9 cellular contexts compared by ENCODE assay signal in genomic region chr14:24139272-24139934, GRCh38. TPM values are rescaled to one million over a fixed set of nuclear protein-coding genes. Genes with fewer than 3 reads are reported as not detected.
DNase-seq lines count a peak whose midpoint lies in the region; ATAC-seq and TF ChIP-seq lines count a peak whose summit lies in the region.
"Had no signal": no experiment of that assay in that cellular context is flagged by ENCODE, and none has a peak within 500 bp of the region (broad histone marks: within the 10 kb centered on the region; RNA-seq: fewer than 3 reads in every experiment).

No MANE protein-coding gene starts in this region.

- CTCF ChIA-PET in HEK293T (lab: Yijun Ruan, JAX), result interaction anchor here (1.9 to 2.6 kb wide), 2 partner anchors 21 to 31 kb away, joined by 6 read pairs; partner anchors contain the start of gene IRF9

- no peaks in the 10 kb centered on the region for H3K9me3 ChIP-seq in gastrocnemius medialis

- H3K4me1 ChIP-seq in gastrocnemius medialis, result peaks cover 35 to 51% of the 10 kb centered on the region in 2 donors

- H3K36me3 ChIP-seq in gastrocnemius medialis, result peaks cover 0 to 27% of the 10 kb centered on the region in 2 donors

- peak; percentile 12 for DNase-seq in DMS153 (lab: John Stamatoyannopoulos, UW)
- no peak for DNase-seq in DMS153 treated with DMSO at 0.1 percent for 48 hours (lab: John Stamatoyannopoulos, UW; ENCODE audit: unreplicated experiment)
- no peak for DNase-seq in NB4 (ENCODE audit: low read depth)
- DNase-seq in dorsolateral prefrontal cortex, result no peak
- DNase-seq in gastrocnemius medialis, result no peak
- no peak for DNase-seq in HEK293T (ENCODE audit: extremely low spot score)
- no peak for DNase-seq in cerebellum (ENCODE audit: low spot score)
- no peak for DNase-seq in erythroblast (lab: John Stamatoyannopoulos, UW)
- DNase-seq: NCI-H1694 treated with DMSO at 0.1 percent for 48 hours had no signal

- H3K27ac ChIP-seq in dorsolateral prefrontal cortex (peak overlapping the region in 18 of 59 donors; percentile 2 to 97 (median 90)), gastrocnemius medialis (peak overlapping the region; percentile 95 to 99 (median 98))

- no peaks in the 10 kb centered on the region for H3K27me3 ChIP-seq in dorsolateral prefrontal cortex
- H3K27me3 ChIP-seq in gastrocnemius medialis, result no peaks in the 10 kb centered on the region

- H3K4me3 ChIP-seq in NB4 (ENCODE audit: low read depth, low read length) (peak overlapping the region; percentile 86), dorsolateral prefrontal cortex (peak overlapping the region in 56 of 59 donors; percentile 68 to 98 (median 88)), gastrocnemius medialis (peak overlapping the region in 1 of 4 donors; percentile 75)

- POLR2A ChIA-PET in HEK293T (lab: Yijun Ruan, JAX), result interaction anchor here (1.1 to 4.0 kb wide), 8 partner anchors 8 to 87 kb away, joined by 3 to 34 read pairs (median 12); partner anchors contain the start of genes CARMIL3, CHMP4A, DCAF11 and IRF9

- in situ Hi-C loops in gastrocnemius medialis (cut with MboI; ENCODE audit: low sequenced_read_pairs in 4 of 4), result loop anchor here in 1 of 4 donors (25.0 kb wide), 1 partner anchor 827 kb away; the partner anchor contains the start of genes BCL2L2, PABPN1 and PPP1R3E

- no peak for ATAC-seq in gastrocnemius medialis

- TF ChIP-seq CTCF in NB4 (IDR thresholded peaks at IDR 0.05; ENCODE audit: low read depth, low read length) (no peak), dorsolateral prefrontal cortex (IDR thresholded peaks at IDR 0.05 in 54 of 56, conservative IDR thresholded peaks at IDR 0.05 in 2 of 56; ENCODE audit: low read depth in 1 of 56, partially characterized antibody in 56 of 56) (no peak), gastrocnemius medialis (IDR thresholded peaks at IDR 0.05 in 4 of 5, conservative IDR thresholded peaks at IDR 0.05 in 1 of 5) (no peak)

- TF ChIP-seq POLR2A in NB4 (IDR thresholded peaks at IDR 0.05; ENCODE audit: extremely low read depth, insufficient read length) (no peak), gastrocnemius medialis (IDR thresholded peaks at IDR 0.05) (no peak), erythroblast (IDR thresholded peaks at IDR 0.05; ENCODE audit: low read length) (no peak)

- intact Hi-C loops in dorsolateral prefrontal cortex (cut with DNase I), result loop anchor here in 1 of 2 donors (5.0 kb wide), 1 partner anchor 93 kb away; the partner anchor contains the start of genes GMPR2 and NEDD8
- intact Hi-C loops in gastrocnemius medialis (cut with DNase I; ENCODE audit: low total_unique reads), result no loop called here

TF ChIP-seq in HEK293T, 16 proteins besides CTCF, POLR2A, EP300 and RAD21:
- TF ChIP-seq HDGF (IDR thresholded peaks at IDR 0.05; ENCODE audit: borderline replicate concordance), result no peak
- TF ChIP-seq SP1 (IDR thresholded peaks at IDR 0.05), result no peak
- no peak for TF ChIP-seq TARDBP (IDR thresholded peaks at IDR 0.05)
- TF ChIP-seq BHLHE40 (IDR thresholded peaks at IDR 0.05; ENCODE audit: borderline replicate concordance), result no peak
- TF ChIP-seq FOXM1 (IDR thresholded peaks at IDR 0.05; ENCODE audit: borderline replicate concordance), result no peak
- TF ChIP-seq ARNT (IDR thresholded peaks at IDR 0.05), result no peak

RNA-seq across cellular contexts. Expression of gene EMC9, which starts 2.0 kb away (rescaled TPM):
- total RNA-seq in dorsolateral prefrontal cortex (10 to 100 TPM; 11.7 to 41.5 (median 24.6) TPM), gastrocnemius medialis (10 to 100 TPM; 13.6 to 18.8 (median 16.3) TPM), cerebellum (10.6 TPM)

RNA-seq across cellular contexts. Expression of gene PSME1, which starts 3.4 kb away (rescaled TPM):
- total RNA-seq in dorsolateral prefrontal cortex (10 to 100 TPM; 36.4 to 74.9 (median 51.1) TPM), gastrocnemius medialis (100 to 1,000 TPM in 2 of 4 donors, 10 to 100 TPM in 2; 63.3 to 158 (median 87.5) TPM), cerebellum (19.6 TPM)

RNA-seq across cellular contexts. Expression of gene PSME2, which starts 7.0 kb away (rescaled TPM):
- total RNA-seq in dorsolateral prefrontal cortex (10 to 100 TPM; 34.3 to 88.4 (median 49.8) TPM), gastrocnemius medialis (10 to 100 TPM; 13.7 to 53.2 (median 21.5) TPM), cerebellum (25.9 TPM)

RNA-seq across cellular contexts. Expression of gene RNF31, which starts 7.9 kb away (rescaled TPM):
- total RNA-seq in dorsolateral prefrontal cortex (10 to 100 TPM; 30.4 to 89.6 (median 50.6) TPM), gastrocnemius medialis (100 to 1,000 TPM in 1 of 4 donors, 10 to 100 TPM in 3; 63.3 to 140 (median 82.4) TPM), cerebellum (28.6 TPM)

RNA-seq across cellular contexts. Expression of gene FITM1, which starts 8.9 kb away (rescaled TPM):
- total RNA-seq in dorsolateral prefrontal cortex, result 1 to 10 TPM in 41 of 120 experiments, under 1 TPM in 36, not detected in 43; 0.35 to 3.0 (median 1.0) TPM
- 10 to 100 TPM; 45.3 to 91.3 (median 65.4) TPM for total RNA-seq in gastrocnemius medialis
- 0.54 TPM for total RNA-seq in cerebellum
